ENCODE assay signal across 11 cellular contexts in genomic region chr4:141331534-141332358, GRCh38.
"Had no signal": no experiment of that assay in that cellular context is flagged by ENCODE, and none has a peak within 500 bp of the region (broad histone marks: within the 10 kb centered on the region; RNA-seq: fewer than 3 reads in every experiment).

No MANE protein-coding gene starts in this region.

- H3K36me3 ChIP-seq: brain microvascular endothelial cell, uterus had no signal

- H3K27ac ChIP-seq: brain microvascular endothelial cell had no signal

- H3K9me3 ChIP-seq: uterus had no signal

- H3K27me3 ChIP-seq: brain microvascular endothelial cell, uterus had no signal

- H3K4me1 ChIP-seq: uterus had no signal

- DNase-seq: activated CD4-positive, alpha-beta memory T cell treated with anti-CD3 and anti-CD28 coated beads for 36 hours; activated CD4-positive, alpha-beta T cell treated with anti-CD3 and anti-CD28 coated beads for 1 hour; activated effector memory CD4-positive, alpha-beta T cell treated with anti-CD3 and anti-CD28 coated beads, Interleukin-2, amount 50 U/mL, for 16 hours; activated T-cell treated with anti-CD3 and anti-CD28 coated beads, Interleukin-2, amount 50 U/mL, for 4 hours; amniotic stem cell; brain microvascular endothelial cell; cerebellar nuclear complex; left ventricle myocardium superior; mesenchymal stem cell; stimulated activated CD4-positive, alpha-beta T cell treated with anti-CD3 and anti-CD28 coated beads, Interleukin-2, amount 100 ng/mL, for 48 hours had no signal
